ENCODE assay signal across 9 cellular contexts in the genomic region with DNA sequence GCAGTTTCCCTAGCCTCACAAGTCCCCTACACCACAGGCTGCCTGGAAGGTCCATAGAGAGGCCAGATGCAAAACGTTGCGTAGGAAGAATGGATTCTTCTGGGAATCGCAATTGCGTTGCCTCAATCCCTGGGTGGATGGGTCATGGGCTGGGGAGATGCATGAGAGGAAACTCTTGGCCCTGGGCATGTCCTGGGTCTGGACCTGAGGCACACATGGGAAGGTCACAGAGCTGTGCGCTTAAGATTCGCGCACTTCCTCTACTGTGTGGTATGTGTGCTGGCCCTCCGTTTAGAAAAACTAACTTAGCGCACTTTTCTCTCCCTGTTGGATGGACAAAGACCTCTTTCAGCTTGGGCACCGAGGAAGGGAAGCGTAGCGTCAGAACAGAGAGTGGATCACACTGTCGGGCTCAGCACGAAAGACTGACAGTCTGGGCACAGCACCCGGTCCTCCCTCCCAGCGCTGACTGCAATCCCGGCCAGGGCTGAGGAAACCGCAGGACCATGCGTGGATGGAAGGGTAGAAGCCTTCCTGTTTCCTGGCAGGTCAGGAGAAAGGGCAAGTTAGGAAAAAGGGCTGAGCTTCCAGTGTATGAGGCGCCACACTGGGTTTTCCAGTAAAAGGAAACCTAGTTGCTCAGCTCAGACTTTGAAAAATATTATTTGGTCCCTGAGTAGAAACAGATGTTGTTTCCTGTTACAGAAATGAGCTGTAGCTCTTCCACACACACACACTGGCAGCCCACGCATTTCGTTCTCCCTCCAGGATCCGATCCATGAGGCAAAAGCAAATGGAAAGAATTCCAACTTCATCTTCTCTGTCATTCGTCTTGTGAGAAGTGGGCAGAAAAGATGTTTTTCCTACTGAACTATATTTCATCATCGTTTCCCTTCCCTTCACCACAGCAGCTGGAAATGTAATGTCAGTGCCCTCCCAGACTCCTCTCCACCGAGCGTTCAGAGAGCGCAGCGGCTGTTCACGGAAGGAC.
A peak's percentile ranks its signal among the peaks of the same experiment; 100 is the strongest.
DNase-seq lines count a peak whose midpoint lies in the region; FAIRE-seq and TF ChIP-seq lines count a peak whose summit lies in the region.
"Had no signal": no experiment of that assay in that cellular context is flagged by ENCODE, and none has a peak within 500 bp of the region (broad histone marks: within the 10 kb centered on the region; RNA-seq: fewer than 3 reads in every experiment).

No MANE protein-coding gene starts in this region.

- intact Hi-C loops in adrenal gland (cut with DNase I) = no loop called here

- no peak for TF ChIP-seq POLR2A in adrenal gland (IDR thresholded peaks at IDR 0.05)

- H3K9me3 ChIP-seq in adrenal gland (replicated peaks in 1 of 3) = no peaks in the 10 kb centered on the region

- peak overlapping the region in 3 of 5 donors; percentile 35 to 87 (median 75) for H3K27ac ChIP-seq in adrenal gland

- H3K36me3 ChIP-seq in adrenal gland (replicated peaks in 1 of 2) = no peaks in the 10 kb centered on the region

- no peaks in the 10 kb centered on the region for H3K4me1 ChIP-seq in adrenal gland (replicated peaks in 1 of 2)

- DNase-seq in GM04503 (ENCODE audit: low read depth) (peak; percentile 64), adrenal gland (peak in 6 of 7 donors; percentile 33 to 69 (median 40)), hepatic stellate cell (ENCODE audit: low spot score) (peak; percentile 73), skeletal muscle cell (ENCODE audit: low read depth) (peak; percentile 80), GM19239 (ENCODE audit: insufficient read length, low spot score) (no peak), NCI-H2196 (lab: John Stamatoyannopoulos, UW; ENCODE audit: unreplicated experiment) (no peak), DMS 273 treated with DMSO at 0.1 percent for 48 hours (lab: John Stamatoyannopoulos, UW) (no peak)
- DNase-seq in stimulated activated CD8-positive, alpha-beta memory T cell treated with anti-CD3 and anti-CD28 coated beads, Interleukin-4, amount 100 ng/mL, for 48 hours = no peak
- DNase-seq: NCI-H2029 treated with DMSO at 0.1 percent for 48 hours had no signal

- no peak for FAIRE-seq in GM19239 (lab: Jason Lieb, UNC)

- no peak for TF ChIP-seq CTCF in adrenal gland (IDR thresholded peaks at IDR 0.05)

- no peaks in the 10 kb centered on the region for H3K27me3 ChIP-seq in adrenal gland

- H3K4me3 ChIP-seq in adrenal gland = peak overlapping the region in 1 of 4 donors; percentile 24
- H3K4me3 ChIP-seq in skeletal muscle cell (ENCODE audit: low read depth, low read length) = peak overlapping the region; percentile 40

- WGBS in adrenal gland, 4 donors = 43 to 49% (median 45%) methylated on average over 30 of the region's 30 CpGs

Comparison
In these comparisons a context has a peak if more than half of its experiments do, and no peak if none do; other contexts are left out.
1. DNase-seq: peak in GM04503 (single experiment), adrenal gland (6 of 7), hepatic stellate cell (single experiment) and skeletal muscle cell (single experiment); none in GM19239 (single experiment), NCI-H2196 (single experiment), DMS 273 treated with DMSO at 0.1 percent for 48 hours (single experiment) and stimulated activated CD8-positive, alpha-beta memory T cell treated with anti-CD3 and anti-CD28 coated beads, Interleukin-4, amount 100 ng/mL, for 48 hours (single experiment).